ENCODE assay signal across 19 cellular contexts in genomic region chr1:71390518-71390917, GRCh38.
"Had no signal": no experiment of that assay in that cellular context is flagged by ENCODE, and none has a peak within 500 bp of the region (broad histone marks: within the 10 kb centered on the region; RNA-seq: fewer than 3 reads in every experiment).

No MANE protein-coding gene starts in this region.

- H3K4me1 ChIP-seq: SJSA1 had no signal

- DNase-seq: activated CD4-positive, alpha-beta memory T cell treated with anti-CD3 and anti-CD28 coated beads, Interleukin-2, amount 10 ng/mL, durations not matched to agents 7 days and 5 days; activated CD4-positive, alpha-beta T cell treated with anti-CD3 and anti-CD28 coated beads for 36 hours; activated CD4-positive, alpha-beta T cell treated with anti-CD3 and anti-CD28 coated beads, Interleukin-2, amount 50 U/mL, for 1 hour; activated gamma-delta T cell; activated naive CD4-positive, alpha-beta T cell treated with anti-CD3 and anti-CD28 coated beads for 36 hours; activated T-cell treated with anti-CD3 and anti-CD28 coated beads for 4 hours; activated T-cell treated with anti-CD3 and anti-CD28 coated beads, Interleukin-2, amount 50 U/mL, for 48 hours; amygdala; NCI-H1105; NCI-H1436 treated with DMSO at 0.1 percent for 48 hours; NCI-H187; NCI-H2081; NCI-H510A treated with DMSO at 0.1 percent for 48 hours; NCI-H69; NK-92 treated with Interleukin-12 subunit alpha and Interleukin-12 subunit beta, amount 100 ng/mL, for 24 hours; RPMI8226; T-helper 1 cell; WERI-Rb-1 had no signal

- H3K27me3 ChIP-seq: SJSA1 had no signal

- H3K36me3 ChIP-seq: SJSA1, WERI-Rb-1 had no signal

- H3K9me3 ChIP-seq: SJSA1 had no signal

- H3K4me3 ChIP-seq: SJSA1 had no signal

- H3K27ac ChIP-seq: SJSA1, WERI-Rb-1 had no signal
